In genomic region chr2:70998885-70999284, GRCh38 we compare ENCODE assay signal across 8 cellular contexts. TPM values are rescaled to one million over a fixed set of nuclear protein-coding genes. Genes with fewer than 3 reads are reported as not detected.
DNase-seq lines count a peak whose midpoint lies in the region; ATAC-seq and TF ChIP-seq lines count a peak whose summit lies in the region.
"Not testable (repeated sequence)": the region's sequence is repeated elsewhere in the genome, so short reads cannot be mapped to it uniquely, and the experiment has no call there.
"Had no signal": no experiment of that assay in that cellular context is flagged by ENCODE, and none has a peak within 500 bp of the region (broad histone marks: within the 10 kb centered on the region; RNA-seq: fewer than 3 reads in every experiment).

No MANE protein-coding gene starts in this region.

- not testable (repeated sequence) for H3K27me3 ChIP-seq in CD4-positive, alpha-beta T cell (ENCODE audit: control insufficient read depth, insufficient read depth, low read length); cardiac muscle cell; neutrophil

- not testable (repeated sequence) for H3K27me3 Mint-ChIP-seq in CD4-positive, alpha-beta T cell; T-helper 17 cell; activated CD4-positive, alpha-beta memory T cell treated with anti-CD3 and anti-CD28 coated beads, Interleukin-2, amount 10 ng/mL, durations not matched to agents 7 days and 5 days
- peaks cover 12% of the 10 kb centered on the region for H3K27me3 Mint-ChIP-seq in activated naive CD4-positive, alpha-beta T cell treated with anti-CD3 and anti-CD28 coated beads, Interleukin-2, amount 10 ng/mL, durations not matched to agents 7 days and 5 days

- H3K27ac ChIP-seq in CD4-positive, alpha-beta T cell (ENCODE audit: low read depth, low read length); HEK293 (ENCODE audit: extremely low read depth, low read depth, low read length): not testable (repeated sequence)
- H3K27ac ChIP-seq in cardiac muscle cell = peak overlapping the region; percentile 90
- H3K27ac ChIP-seq in neutrophil = peak overlapping the region; percentile 55

- not testable (repeated sequence) for H3K4me1 ChIP-seq in HEK293 (ENCODE audit: control insufficient read depth, insufficient read depth, low read length)
- H3K4me1 ChIP-seq in cardiac muscle cell (ENCODE audit: low read depth) (peaks cover 22% of the 10 kb centered on the region), neutrophil (ENCODE audit: control insufficient read depth in 1 of 2, insufficient read depth in 1 of 2, low read depth in 1 of 2, low read length in 1 of 2) (peaks cover 44% of the 10 kb centered on the region in 2 experiments)

- not testable (repeated sequence) for H3K4me3 ChIP-seq in HEK293 (ENCODE audit: low read depth, low read length); cardiac muscle cell; neutrophil (ENCODE audit: low read depth in 1 of 2, low read length in 1 of 2)

- H3K9me3 Mint-ChIP-seq in CD4-positive, alpha-beta T cell; activated CD4-positive, alpha-beta memory T cell treated with anti-CD3 and anti-CD28 coated beads, Interleukin-2, amount 10 ng/mL, durations not matched to agents 7 days and 5 days; activated naive CD4-positive, alpha-beta T cell treated with anti-CD3 and anti-CD28 coated beads, Interleukin-2, amount 10 ng/mL, durations not matched to agents 7 days and 5 days: not testable (repeated sequence)

- peak overlapping the region; percentile 7 for H3K4me3 Mint-ChIP-seq in CD4-positive, alpha-beta T cell
- not testable (repeated sequence) for H3K4me3 Mint-ChIP-seq in T-helper 17 cell; activated CD4-positive, alpha-beta memory T cell treated with anti-CD3 and anti-CD28 coated beads, Interleukin-2, amount 10 ng/mL, durations not matched to agents 7 days and 5 days; activated naive CD4-positive, alpha-beta T cell treated with anti-CD3 and anti-CD28 coated beads, Interleukin-2, amount 10 ng/mL, durations not matched to agents 7 days and 5 days

- ATAC-seq in CD4-positive, alpha-beta T cell (ENCODE audit: poor library complexity); T-helper 17 cell: not testable (repeated sequence)

- not testable (repeated sequence) for H3K9me3 ChIP-seq in CD4-positive, alpha-beta T cell (ENCODE audit: control insufficient read depth, low read length); HEK293 (ENCODE audit: control insufficient read depth, insufficient read depth, low read depth, low read length); T-helper 17 cell (ENCODE audit: control insufficient read depth, low read length, poor library complexity, severe bottlenecking); cardiac muscle cell (ENCODE audit: low read depth); neutrophil

- intact Hi-C loops in CD4-positive, alpha-beta T cell (cut with DNase I, micrococcal nuclease) = loop anchor here (5.0 to 10.0 kb wide), 3 partner anchors 226 to 697 kb away; partner anchors contain the start of genes FAM136A (in 1 of the 2), PAIP2B (in 1 of the 2) and ZNF638 (in 1 of the 2)

- not testable (repeated sequence) for H3K36me3 ChIP-seq in HEK293 (ENCODE audit: control insufficient read depth in 2 of 2, insufficient read depth in 1 of 2, low read length in 2 of 2); cardiac muscle cell; neutrophil

- TF ChIP-seq CTCF in CD4-positive, alpha-beta T cell (IDR thresholded peaks at IDR 0.05); HEK293 (tag by site-specific recombination; IDR thresholded peaks at IDR 0.05); cardiac muscle cell (IDR thresholded peaks at IDR 0.05; ENCODE audit: low read depth, low read length); neutrophil (IDR thresholded peaks at IDR 0.05): not testable (repeated sequence)

- H3K4me1 Mint-ChIP-seq in CD4-positive, alpha-beta T cell (ENCODE audit: low read depth) = peaks cover 24% of the 10 kb centered on the region
- H3K4me1 Mint-ChIP-seq in T-helper 17 cell = peaks cover 11% of the 10 kb centered on the region
- peaks cover 41% of the 10 kb centered on the region for H3K4me1 Mint-ChIP-seq in activated CD4-positive, alpha-beta memory T cell treated with anti-CD3 and anti-CD28 coated beads, Interleukin-2, amount 10 ng/mL, durations not matched to agents 7 days and 5 days
- H3K4me1 Mint-ChIP-seq in activated naive CD4-positive, alpha-beta T cell treated with anti-CD3 and anti-CD28 coated beads, Interleukin-2, amount 10 ng/mL, durations not matched to agents 7 days and 5 days = peaks cover 42% of the 10 kb centered on the region

- H3K36me3 Mint-ChIP-seq in CD4-positive, alpha-beta T cell (ENCODE audit: low read depth); T-helper 17 cell (ENCODE audit: low read depth); activated CD4-positive, alpha-beta memory T cell treated with anti-CD3 and anti-CD28 coated beads, Interleukin-2, amount 10 ng/mL, durations not matched to agents 7 days and 5 days (ENCODE audit: low read depth); activated naive CD4-positive, alpha-beta T cell treated with anti-CD3 and anti-CD28 coated beads, Interleukin-2, amount 10 ng/mL, durations not matched to agents 7 days and 5 days: not testable (repeated sequence)

- CTCF ChIA-PET in CD4-positive, alpha-beta T cell (lab: Charles Lee) = interaction anchor here (1.1 kb wide), 1 partner anchor 14 kb away, joined by 8 read pairs; no protein-coding TSS in a partner anchor
- CTCF ChIA-PET in HEK293 (lab: Yijun Ruan, JAX) = interaction anchor here (0.6 kb wide), 1 partner anchor 131 kb away, joined by 3 read pairs; no protein-coding TSS in a partner anchor
- CTCF ChIA-PET in activated CD4-positive, alpha-beta memory T cell treated with anti-CD3 and anti-CD28 coated beads, Interleukin-2, amount 10 ng/mL, durations not matched to agents 7 days and 5 days (lab: Charles Lee) = interaction anchor here (2.3 kb wide), 1 partner anchor 14 kb away, joined by 14 read pairs; no protein-coding TSS in a partner anchor
- CTCF ChIA-PET in activated naive CD4-positive, alpha-beta T cell treated with anti-CD3 and anti-CD28 coated beads, Interleukin-2, amount 10 ng/mL, durations not matched to agents 7 days and 5 days (lab: Charles Lee) = interaction anchor here (4.9 kb wide), 1 partner anchor 15 kb away, joined by 52 read pairs; no protein-coding TSS in a partner anchor

- not testable (repeated sequence) for DNase-seq in CD4-positive, alpha-beta T cell; T-helper 17 cell; activated CD4-positive, alpha-beta memory T cell treated with anti-CD3 and anti-CD28 coated beads, Interleukin-2, amount 10 ng/mL, durations not matched to agents 7 days and 5 days; activated naive CD4-positive, alpha-beta T cell treated with anti-CD3 and anti-CD28 coated beads, Interleukin-2, amount 10 ng/mL, durations not matched to agents 7 days and 5 days; cardiac muscle cell (ENCODE audit: low read depth in 1 of 2, low spot score in 1 of 2)

- H3K27ac Mint-ChIP-seq in CD4-positive, alpha-beta T cell = not testable (repeated sequence)
- H3K27ac Mint-ChIP-seq in T-helper 17 cell = peak overlapping the region; percentile 57
- peak overlapping the region; percentile 21 for H3K27ac Mint-ChIP-seq in activated CD4-positive, alpha-beta memory T cell treated with anti-CD3 and anti-CD28 coated beads, Interleukin-2, amount 10 ng/mL, durations not matched to agents 7 days and 5 days
- peak overlapping the region; percentile 83 for H3K27ac Mint-ChIP-seq in activated naive CD4-positive, alpha-beta T cell treated with anti-CD3 and anti-CD28 coated beads, Interleukin-2, amount 10 ng/mL, durations not matched to agents 7 days and 5 days

- POLR2A ChIA-PET in CD4-positive, alpha-beta T cell (lab: Charles Lee) = interaction anchor here (0.7 kb wide), 1 partner anchor 1182 kb away, joined by 4 read pairs; no protein-coding TSS in a partner anchor
- POLR2A ChIA-PET in HEK293 (lab: Yijun Ruan, JAX); activated CD4-positive, alpha-beta memory T cell treated with anti-CD3 and anti-CD28 coated beads, Interleukin-2, amount 10 ng/mL, durations not matched to agents 7 days and 5 days (lab: Charles Lee): not testable (repeated sequence)

TF ChIP-seq in HEK293, 187 proteins besides CTCF, POLR2A, EP300 and RAD21:
- 0 out of 2 replicates have a peak, but pooled peaks have one; percentile 11 for TF ChIP-seq ZNF121 (tag by site-specific recombination; IDR thresholded peaks at IDR 0.05)

RNA-seq across cellular contexts. Expression of gene TEX261, which starts 4.2 kb away (rescaled TPM):
- 10 to 100 TPM; 26.8 to 34.0 TPM for total RNA-seq in CD4-positive, alpha-beta T cell
- 10 to 100 TPM; 30.0 to 31.3 TPM for total RNA-seq in T-helper 17 cell
- total RNA-seq in activated CD4-positive, alpha-beta memory T cell treated with anti-CD3 and anti-CD28 coated beads, Interleukin-2, amount 10 ng/mL, durations not matched to agents 7 days and 5 days = 10 to 100 TPM; 34.8 to 35.8 TPM
- total RNA-seq in cardiac muscle cell = 13.9 and 19.8 TPM in 2 replicates
- polyA plus RNA-seq in cardiac muscle cell = 22.3 and 31.5 TPM in 2 replicates

RNA-seq across cellular contexts. Expression of gene ANKRD53, which starts 20.5 kb away (rescaled TPM):
- total RNA-seq in CD4-positive, alpha-beta T cell = 1 to 10 TPM in 1 of 2 experiments, under 1 TPM in 1; 0.42 to 1.2 TPM
- total RNA-seq in T-helper 17 cell (under 1 TPM; 0.34 to 0.80 TPM), cardiac muscle cell (0.92 and 1.3 TPM in 2 replicates)
- not detected for total RNA-seq in activated CD4-positive, alpha-beta memory T cell treated with anti-CD3 and anti-CD28 coated beads, Interleukin-2, amount 10 ng/mL, durations not matched to agents 7 days and 5 days
- polyA plus RNA-seq in cardiac muscle cell = 0.99 and 1.4 TPM in 2 replicates
- total RNA-seq: H4 had no signal
